In genomic region chr18:23138470-23138869, GRCh38 we compare ENCODE assay signal across 11 cellular contexts. TPM values are rescaled to one million over a fixed set of nuclear protein-coding genes. Genes with fewer than 3 reads are reported as not detected.
DNase-seq lines count a peak whose midpoint lies in the region; ATAC-seq and TF ChIP-seq lines count a peak whose summit lies in the region.
"Had no signal": no experiment of that assay in that cellular context is flagged by ENCODE, and none has a peak within 500 bp of the region (broad histone marks: within the 10 kb centered on the region; RNA-seq: fewer than 3 reads in every experiment).

No MANE protein-coding gene starts in this region.

- in situ Hi-C loops in Panc1 (cut with HindIII; ENCODE audit: low pct_unique_long_range_greater_than_20kb, low sequenced_read_pairs) = no loop called here

- intact Hi-C loops in Panc1 (cut with micrococcal nuclease; ENCODE audit: unreplicated experiment) = loop anchor here (10.0 kb wide), 1 partner anchor 204 kb away; the partner anchor contains the start of gene RBBP8
- intact Hi-C loops in left ventricle myocardium inferior (cut with micrococcal nuclease) = loop anchor here (10.0 kb wide), 1 partner anchor 96 kb away; no protein-coding TSS in a partner anchor

- H3K4me1 ChIP-seq in Panc1 (ENCODE audit: control insufficient read depth, insufficient read depth, low read length) (peaks cover 66% of the 10 kb centered on the region), left ventricle myocardium inferior (peaks cover 59% of the 10 kb centered on the region)

- ATAC-seq in Panc1 (no peak), HG03442 (IDR thresholded peaks at IDR 0.05; ENCODE audit: unreplicated experiment) (no peak)
- ATAC-seq: activated T-helper 17 cell treated with anti-CD3 and anti-CD28 coated beads, Interleukin-2, amount 50 U/mL, for 72 hours had no signal

- H3K4me3 ChIP-seq in Panc1 (ENCODE audit: low read depth in 2 of 2, low read length in 2 of 2) (peak overlapping the region; percentile 69 to 91), left ventricle myocardium inferior (peak overlapping the region; percentile 75)

- CTCF ChIA-PET in Panc1 (lab: Charles Lee) = interaction anchor here (0.5 kb wide), 1 partner anchor 101 kb away, joined by 3 read pairs; no protein-coding TSS in a partner anchor

- TF ChIP-seq CTCF in Panc1 (IDR thresholded peaks at IDR 0.05) (no peak), left ventricle myocardium inferior (IDR thresholded peaks at IDR 0.05; ENCODE audit: borderline replicate concordance) (no peak), GM10266 (IDR thresholded peaks at IDR 0.05; ENCODE audit: control insufficient read depth, insufficient read depth, low read depth, missing control alignments) (no peak)

- H3K36me3 ChIP-seq in Panc1 (ENCODE audit: control insufficient read depth, insufficient read depth, low read length) (no peaks in the 10 kb centered on the region), left ventricle myocardium inferior (no peaks in the 10 kb centered on the region)
- H3K36me3 ChIP-seq: WERI-Rb-1 had no signal

- H3K27me3 ChIP-seq in Panc1 (ENCODE audit: control insufficient read depth, insufficient read depth, low read length) (no peaks in the 10 kb centered on the region), left ventricle myocardium inferior (ENCODE audit: low read depth) (peaks cover 84% of the 10 kb centered on the region)

- peak; percentile 70 for DNase-seq in DMS153 (lab: John Stamatoyannopoulos, UW)
- DNase-seq in NCI-H1417 treated with DMSO at 0.1 percent for 48 hours (lab: John Stamatoyannopoulos, UW) = peak; percentile 18
- DNase-seq in Panc1 (ENCODE audit: low read depth, low spot score) = no peak
- peak; percentile 52 for DNase-seq in left ventricle myocardium inferior
- no peak for DNase-seq in dedifferentiated amniotic fluid mesenchymal stem cell (ENCODE audit: extremely low spot score)
- DNase-seq in GM10266 (ENCODE audit: extremely low spot score) = no peak
- DNase-seq in T-helper 1 cell = no peak
- DNase-seq: cerebellar nuclear complex, WERI-Rb-1 had no signal

- BruUV-seq in Panc1 (replicated peaks; lab: Mats Ljungman, UMichigan) = no TSS peak

- POLR2A ChIA-PET in Panc1 (lab: Charles Lee) = interaction anchor here (0.7 kb wide), 1 partner anchor 97 kb away, joined by 12 read pairs; no protein-coding TSS in a partner anchor

- H3K9me3 ChIP-seq in Panc1 (ENCODE audit: control insufficient read depth, insufficient read depth, low read depth, low read length) (no peaks in the 10 kb centered on the region), left ventricle myocardium inferior (replicated peaks) (no peaks in the 10 kb centered on the region)

- peak overlapping the region; percentile 92 for H3K27ac ChIP-seq in Panc1 (ENCODE audit: low read length)
- no peak overlapping the region for H3K27ac ChIP-seq in left ventricle myocardium inferior (replicated peaks)
- H3K27ac ChIP-seq: WERI-Rb-1 had no signal

RNA-seq across cellular contexts. Expression of gene CABLES1, which starts 3.2 kb away (rescaled TPM):
- 66.4 TPM for total RNA-seq in Panc1 (2021; ENCODE audit: unreplicated experiment)
- polyA plus RNA-seq in Panc1 (2012; ENCODE audit: insufficient read length) = 43.4 TPM
- total RNA-seq in left ventricle myocardium inferior = 2.7 TPM

Comparison
In these comparisons a context has a peak if more than half of its experiments do, and no peak if none do; other contexts are left out.
1. DNase-seq: peak in DMS153 (single experiment), NCI-H1417 treated with DMSO at 0.1 percent for 48 hours (single experiment) and left ventricle myocardium inferior (single experiment); none in Panc1 (single experiment), dedifferentiated amniotic fluid mesenchymal stem cell (single experiment), GM10266 (single experiment) and T-helper 1 cell (0 of 5).
2. RNA of gene CABLES1, which starts 3.2 kb away (total RNA-seq): 66.4 TPM in Panc1 (single experiment); 2.7 TPM in left ventricle myocardium inferior (single experiment); every median in the first group is over 10 times any median in the second.